Comparison of ENCODE assay signal across 8 cellular contexts in the genomic region with DNA sequence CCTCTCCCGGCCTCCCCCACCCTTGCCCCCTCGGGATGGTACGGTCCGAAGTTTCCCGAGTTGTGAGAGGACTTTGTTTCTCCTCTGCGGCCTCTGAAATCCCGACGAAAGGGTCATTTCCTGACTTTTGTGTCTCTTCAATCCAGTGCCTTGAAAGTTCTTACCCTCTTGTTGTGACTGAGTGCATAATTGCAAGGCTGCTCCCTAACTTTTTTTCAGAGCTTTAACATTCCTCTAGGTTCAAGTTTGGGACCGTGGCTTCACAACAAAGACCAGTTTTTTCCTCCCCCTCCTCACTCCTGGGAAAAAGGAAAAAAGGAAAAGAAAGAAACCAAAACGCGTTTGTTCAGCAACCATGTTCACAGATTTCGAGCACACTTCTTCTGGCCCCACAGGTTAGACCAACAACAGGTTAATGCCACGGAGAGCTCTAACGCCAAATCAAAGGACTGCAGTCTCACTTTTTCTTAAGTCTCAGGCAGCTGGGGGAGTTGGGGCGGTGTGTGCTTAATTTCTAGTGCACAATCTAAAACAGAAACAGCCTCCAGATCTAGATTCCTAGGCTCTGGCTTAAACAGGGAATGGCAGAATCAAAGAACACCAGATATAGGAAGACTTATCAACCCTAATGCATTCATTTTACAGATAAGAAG.
A peak's percentile ranks its signal among the peaks of the same experiment; 100 is the strongest.
DNase-seq lines count a peak whose midpoint lies in the region; ATAC-seq, FAIRE-seq and TF ChIP-seq lines count a peak whose summit lies in the region.

No MANE protein-coding gene starts in this region.

- H3K9ac ChIP-seq in GM12878 (ENCODE audit: control insufficient read depth, insufficient read depth, low read length) = peak overlapping the region; percentile 67

- no peak for TF ChIP-seq RAD21 in GM12878 (IDR thresholded peaks at IDR 0.05; ENCODE audit: insufficient read depth, low read depth, low read length)

- TF ChIP-seq POLR2A in GM12878 (IDR thresholded peaks at IDR 0.05; ENCODE audit: low read depth, low read length) = no peak

- POLR2A ChIA-PET in GM12878 (lab: Charles Lee) = no interaction called here

- FAIRE-seq in GM12878 (lab: Jason Lieb, UNC) = no peak

- peak; percentile 2 for DNase-seq in NCI-H2227 treated with DMSO at 0.1 percent for 48 hours (lab: John Stamatoyannopoulos, UW)
- no peak for DNase-seq in NCI-H2227 (lab: John Stamatoyannopoulos, UW; ENCODE audit: unreplicated experiment)
- no peak for DNase-seq in GM12878 (ENCODE audit: low read depth, low spot score)
- DNase-seq in thoracic aorta (ENCODE audit: low spot score) = no peak
- no peak for DNase-seq in NCI-H226
- no peak for DNase-seq in SHP77 treated with DMSO at 0.1 percent for 48 hours (lab: John Stamatoyannopoulos, UW)

- H3K4me1 ChIP-seq in GM12878 (ENCODE audit: control insufficient read depth, insufficient read depth, low read length) (peaks cover 28% of the 10 kb centered on the region), thoracic aorta (ENCODE audit: control insufficient read depth in 1 of 2, low read depth in 2 of 2) (peaks cover 21 to 41% of the 10 kb centered on the region in 2 donors)

- H3K4me3 ChIP-seq in GM12878 (peak overlapping the region; percentile 59), thoracic aorta (peak overlapping the region; percentile 76)

- H3K4me2 ChIP-seq in GM12878 (ENCODE audit: control insufficient read depth, insufficient read depth) = peak overlapping the region; percentile 76

- BruUV-seq in GM12878 (replicated peaks; lab: Mats Ljungman, UMichigan) = no TSS peak

- H3K36me3 ChIP-seq in GM12878 (ENCODE audit: control insufficient read depth in 2 of 2, insufficient read depth in 2 of 2, low read length in 1 of 2) (no peaks in the 10 kb centered on the region), thoracic aorta (no peaks in the 10 kb centered on the region)

- intact Hi-C loops in GM12878 (cut with micrococcal nuclease; ENCODE audit: unreplicated experiment) = loop anchor here (2.0 to 5.0 kb wide), 3 partner anchors 179 to 279 kb away; a partner anchor contains a TSS

- H3K9me3 ChIP-seq in GM12878 (replicated peaks; ENCODE audit: control insufficient read depth, insufficient read depth, low read length) (no peaks in the 10 kb centered on the region; the same call in 2 of the 3 replicates), thoracic aorta (no peaks in the 10 kb centered on the region)

- no peaks in the 10 kb centered on the region for H3K27me3 ChIP-seq in GM12878 (replicated peaks in 1 of 2; ENCODE audit: control insufficient read depth in 2 of 2, insufficient read depth in 2 of 2, low read length in 1 of 2)
- H3K27me3 ChIP-seq in layer of hippocampus (ENCODE audit: control insufficient read depth, insufficient read depth, low read length) = no peaks in the 10 kb centered on the region
- H3K27me3 ChIP-seq in thoracic aorta (replicated peaks; ENCODE audit: insufficient read depth) = no peaks in the 10 kb centered on the region

- TF ChIP-seq EP300 in GM12878 (IDR thresholded peaks at IDR 0.05; ENCODE audit: borderline replicate concordance in 1 of 2, control insufficient read depth in 1 of 2, low read depth in 2 of 2, low read length in 2 of 2) = no peak

- SMC1A ChIA-PET in GM12878 (lab: Charles Lee; ENCODE audit: uncharacterized antibody, unreplicated experiment) = interaction anchor here (0.9 to 3.0 kb wide), 7 partner anchors 12 to 626 kb away, joined by 3 to 24 read pairs (median 5); no protein-coding TSS in a partner anchor

- 47% methylated on average over 15 of the region's 15 CpGs for WGBS in GM12878 (ENCODE audit: insufficient coverage, insufficient replicate concordance, low lambda C conversion rate, missing lambda C conversion rate)

- H3K27ac ChIP-seq in GM12878 (ENCODE audit: control insufficient read depth, insufficient read depth) (no peak overlapping the region), layer of hippocampus (ENCODE audit: low read depth, low read length) (peak overlapping the region; percentile 89), thoracic aorta (peak overlapping the region; percentile 88 to 92)

- peak overlapping the region; percentile 80 for H2AFZ ChIP-seq in GM12878 (ENCODE audit: control insufficient read depth, low read depth, low read length)

- CTCF ChIA-PET in GM12878 (lab: Yijun Ruan, JAX) = interaction anchor here (0.7 to 2.5 kb wide), 3 partner anchors 11 to 279 kb away, joined by 3 to 21 read pairs (median 8); no protein-coding TSS in a partner anchor

- no peak for ATAC-seq in GM12878
- peak; percentile 13 for ATAC-seq in thoracic aorta (ENCODE audit: insufficient number of reproducible peaks, low FRiP score, low read depth)
- ATAC-seq in HG03378 (IDR thresholded peaks at IDR 0.05; ENCODE audit: unreplicated experiment) = no peak

- TF ChIP-seq CTCF in GM12878 (IDR thresholded peaks at IDR 0.05 in 2 of 3, conservative IDR thresholded peaks at IDR 0.05 in 1 of 3; ENCODE audit: control insufficient read depth in 2 of 3, extremely low read depth in 1 of 3, insufficient read depth in 1 of 3, low read depth in 3 of 3, low read length in 3 of 3) (no peak), thoracic aorta (IDR thresholded peaks at IDR 0.05) (no peak)

- no peaks in the 10 kb centered on the region for H4K20me1 ChIP-seq in GM12878 (ENCODE audit: control insufficient read depth, insufficient read depth)

- in situ Hi-C loops in GM12878 (cut with MboI) = no loop called here

- RAD21 ChIA-PET in GM12878 (lab: Charles Lee; ENCODE audit: unreplicated experiment) = interaction anchor here (0.7 to 1.5 kb wide), 4 partner anchors 10 to 208 kb away, joined by 3 to 5 read pairs (median 4); no protein-coding TSS in a partner anchor

- H3K79me2 ChIP-seq in GM12878 (ENCODE audit: control insufficient read depth, insufficient read depth, low read length) = no peaks in the 10 kb centered on the region

TF ChIP-seq in GM12878, 131 proteins besides CTCF, POLR2A, EP300 and RAD21:
- no peak for TF ChIP-seq SIX5 (IDR thresholded peaks at IDR 0.05; ENCODE audit: low read depth, low read length, severe bottlenecking)
- TF ChIP-seq, protein P1, sequence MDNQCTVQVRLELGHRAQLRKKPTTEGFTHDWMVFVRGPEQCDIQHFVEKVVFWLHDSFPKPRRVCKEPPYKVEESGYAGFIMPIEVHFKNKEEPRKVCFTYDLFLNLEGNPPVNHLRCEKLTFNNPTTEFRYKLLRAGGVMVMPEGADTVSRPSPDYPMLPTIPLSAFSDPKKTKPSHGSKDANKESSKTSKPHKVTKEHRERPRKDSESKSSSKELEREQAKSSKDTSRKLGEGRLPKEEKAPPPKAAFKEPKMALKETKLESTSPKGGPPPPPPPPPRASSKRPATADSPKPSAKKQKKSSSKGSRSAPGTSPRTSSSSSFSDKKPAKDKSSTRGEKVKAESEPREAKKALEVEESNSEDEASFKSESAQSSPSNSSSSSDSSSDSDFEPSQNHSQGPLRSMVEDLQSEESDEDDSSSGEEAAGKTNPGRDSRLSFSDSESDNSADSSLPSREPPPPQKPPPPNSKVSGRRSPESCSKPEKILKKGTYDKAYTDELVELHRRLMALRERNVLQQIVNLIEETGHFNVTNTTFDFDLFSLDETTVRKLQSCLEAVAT (IDR thresholded peaks at IDR 0.05) = 0 out of 2 replicates have a peak, but pooled peaks have one; percentile 21
TF ChIP-seq in GM12878: peak in this region for 1.
